9 cellular contexts compared by ENCODE assay signal in the genomic region with DNA sequence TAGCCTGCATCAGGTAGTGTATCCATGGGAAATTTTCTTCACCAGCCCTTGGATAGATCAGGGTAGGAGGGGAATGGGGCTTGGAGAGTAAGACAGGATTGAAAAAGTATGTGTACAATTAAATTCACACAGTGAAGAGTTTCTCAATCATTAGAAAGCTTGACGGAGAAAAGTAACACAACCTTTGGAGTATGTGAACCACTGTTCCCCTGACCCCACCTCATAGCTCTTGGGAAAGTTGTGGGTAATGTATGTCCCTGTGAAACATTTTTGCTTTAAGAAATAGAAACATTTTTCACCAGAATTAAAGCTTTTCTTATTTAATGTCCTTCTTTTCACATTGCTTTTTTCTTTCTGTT. TPM values are rescaled to one million over a fixed set of nuclear protein-coding genes. Genes with fewer than 3 reads are reported as not detected.
DNase-seq lines count a peak whose midpoint lies in the region; ATAC-seq, FAIRE-seq and TF ChIP-seq lines count a peak whose summit lies in the region.
"Had no signal": no experiment of that assay in that cellular context is flagged by ENCODE, and none has a peak within 500 bp of the region (broad histone marks: within the 10 kb centered on the region; RNA-seq: fewer than 3 reads in every experiment).

No MANE protein-coding gene starts in this region.

- intact Hi-C loops in body of pancreas (cut with DNase I), result no loop called here

- TF ChIP-seq POLR2A in body of pancreas (IDR thresholded peaks at IDR 0.05), result no peak

- no peaks in the 10 kb centered on the region for H3K9me3 ChIP-seq in body of pancreas

- H3K4me1 ChIP-seq in body of pancreas, result peaks cover 4% of the 10 kb centered on the region

- H3K27ac ChIP-seq in body of pancreas, result peak overlapping the region in 2 of 4 donors; percentile 57

- H3K4me3 ChIP-seq in body of pancreas, result no peak overlapping the region

- no peak for FAIRE-seq in GM19239 (lab: Jason Lieb, UNC)

- peak overlapping the region; percentile 97 for H3K27ac Mint-ChIP-seq in activated naive CD8-positive, alpha-beta T cell
- H3K27ac Mint-ChIP-seq in naive thymus-derived CD8-positive, alpha-beta T cell, result peak overlapping the region; percentile 87 to 100 (median 98)
- H3K27ac Mint-ChIP-seq in glutamatergic neuron (ENCODE audit: unreplicated experiment), result no peak overlapping the region

- DNase-seq in naive thymus-derived CD8-positive, alpha-beta T cell, result no peak
- DNase-seq in glutamatergic neuron, result no peak
- DNase-seq in body of pancreas, result no peak
- DNase-seq in activated CD4-positive, alpha-beta T cell treated with anti-CD3 and anti-CD28 coated beads for 48 hours, result no peak
- DNase-seq in GM19239 (ENCODE audit: insufficient read length, low spot score), result no peak

- POLR2A ChIA-PET in naive thymus-derived CD8-positive, alpha-beta T cell (lab: Charles Lee), result interaction anchor here (0.6 to 1.3 kb wide), 4 partner anchors 8 to 117 kb away, joined by 3 to 8 read pairs (median 4); no protein-coding TSS in a partner anchor

- peak; percentile 44 for ATAC-seq in GM18517 (IDR thresholded peaks at IDR 0.05; ENCODE audit: unreplicated experiment)
- ATAC-seq in HG02588 (IDR thresholded peaks at IDR 0.05; ENCODE audit: unreplicated experiment), result peak; percentile 15
- ATAC-seq in naive thymus-derived CD8-positive, alpha-beta T cell, result peak; percentile 29 to 31
- no peak for ATAC-seq in body of pancreas

- H3K36me3 ChIP-seq in body of pancreas (replicated peaks in 1 of 2; ENCODE audit: insufficient read depth in 1 of 2, low read depth in 2 of 2), result no peaks in the 10 kb centered on the region

- H3K27me3 ChIP-seq in body of pancreas, result no peaks in the 10 kb centered on the region

- peaks cover 4% of the 10 kb centered on the region for H3K9me3 Mint-ChIP-seq in activated naive CD8-positive, alpha-beta T cell (ENCODE audit: low read depth)
- peaks cover 0 to 2% (median 0%) of the 10 kb centered on the region in 9 donors for H3K9me3 Mint-ChIP-seq in naive thymus-derived CD8-positive, alpha-beta T cell
- H3K9me3 Mint-ChIP-seq in glutamatergic neuron (ENCODE audit: unreplicated experiment), result no peaks in the 10 kb centered on the region

- WGBS in body of pancreas, 2 donors, result 63 to 65% methylated on average over 1 of the region's 1 CpG

- peaks cover 26% of the 10 kb centered on the region for H3K36me3 Mint-ChIP-seq in activated naive CD8-positive, alpha-beta T cell
- peaks cover 21 to 43% (median 42%) of the 10 kb centered on the region in 3 donors for H3K36me3 Mint-ChIP-seq in naive thymus-derived CD8-positive, alpha-beta T cell
- H3K36me3 Mint-ChIP-seq in glutamatergic neuron (ENCODE audit: unreplicated experiment), result no peaks in the 10 kb centered on the region

- TF ChIP-seq CTCF in glutamatergic neuron (IDR thresholded peaks at IDR 0.05; ENCODE audit: partially characterized antibody, unreplicated experiment) (no peak), body of pancreas (IDR thresholded peaks at IDR 0.05) (no peak)

- H3K4me1 Mint-ChIP-seq in activated naive CD8-positive, alpha-beta T cell (ENCODE audit: low read depth), result peaks cover 56% of the 10 kb centered on the region
- H3K4me1 Mint-ChIP-seq in naive thymus-derived CD8-positive, alpha-beta T cell, result peaks cover 24 to 48% (median 47%) of the 10 kb centered on the region in 4 donors
- H3K4me1 Mint-ChIP-seq in glutamatergic neuron (ENCODE audit: low read depth, unreplicated experiment), result no peaks in the 10 kb centered on the region

- H3K27me3 Mint-ChIP-seq in activated naive CD8-positive, alpha-beta T cell, result no peaks in the 10 kb centered on the region
- no peaks in the 10 kb centered on the region for H3K27me3 Mint-ChIP-seq in naive thymus-derived CD8-positive, alpha-beta T cell
- no peaks in the 10 kb centered on the region for H3K27me3 Mint-ChIP-seq in glutamatergic neuron (ENCODE audit: unreplicated experiment)

- peak overlapping the region; percentile 95 for H3K4me3 Mint-ChIP-seq in activated naive CD8-positive, alpha-beta T cell
- H3K4me3 Mint-ChIP-seq in naive thymus-derived CD8-positive, alpha-beta T cell, result peak overlapping the region; percentile 86 to 99 (median 94)
- no peak overlapping the region for H3K4me3 Mint-ChIP-seq in glutamatergic neuron (ENCODE audit: unreplicated experiment)

RNA-seq across cellular contexts. Expression of gene CASP1, which starts 0.3 kb away (rescaled TPM):
- 10 to 100 TPM; 42.8 to 47.3 TPM for total RNA-seq in naive thymus-derived CD8-positive, alpha-beta T cell
- polyA plus RNA-seq in naive thymus-derived CD8-positive, alpha-beta T cell, result 10 to 100 TPM; 63.9 to 96.1 (median 65.3) TPM
- total RNA-seq in glutamatergic neuron (ENCODE audit: unreplicated experiment) (not detected), body of pancreas (1 to 10 TPM; 1.3 to 5.4 TPM)

RNA-seq across cellular contexts. Expression of gene CARD16, which starts 9.9 kb away (rescaled TPM):
- total RNA-seq in naive thymus-derived CD8-positive, alpha-beta T cell, result 10 to 100 TPM; 41.5 to 44.7 TPM
- 100 to 1,000 TPM; 149 to 173 (median 166) TPM for polyA plus RNA-seq in naive thymus-derived CD8-positive, alpha-beta T cell
- total RNA-seq in glutamatergic neuron (ENCODE audit: unreplicated experiment) (not detected), body of pancreas (1 to 10 TPM; 4.0 to 6.0 TPM)
- total RNA-seq: temporal lobe had no signal

RNA-seq across cellular contexts. Expression of gene CASP5, which starts 12.3 kb away (rescaled TPM):
- not detected for total RNA-seq in naive thymus-derived CD8-positive, alpha-beta T cell
- polyA plus RNA-seq in naive thymus-derived CD8-positive, alpha-beta T cell, result not detected
- not detected for total RNA-seq in glutamatergic neuron (ENCODE audit: unreplicated experiment)
- not detected for total RNA-seq in body of pancreas
- total RNA-seq: temporal lobe had no signal

Comparison
In these comparisons a context has a peak if more than half of its experiments do, and no peak if none do; other contexts are left out.
1. RNA of gene CASP1, which starts 0.3 kb away (total RNA-seq): 42.8 to 47.3 TPM in naive thymus-derived CD8-positive, alpha-beta T cell; 1.3 to 5.4 TPM in body of pancreas and not detected in glutamatergic neuron (single experiment); every median in the first group is over 4 times any median in the second.
2. RNA of gene CARD16, which starts 9.9 kb away (total RNA-seq): 41.5 to 44.7 TPM in naive thymus-derived CD8-positive, alpha-beta T cell; 4.0 to 6.0 TPM in body of pancreas and not detected in glutamatergic neuron (single experiment); every median in the first group is over 4 times any median in the second.